ENCODE assay signal across 2 cellular contexts in the genomic region with DNA sequence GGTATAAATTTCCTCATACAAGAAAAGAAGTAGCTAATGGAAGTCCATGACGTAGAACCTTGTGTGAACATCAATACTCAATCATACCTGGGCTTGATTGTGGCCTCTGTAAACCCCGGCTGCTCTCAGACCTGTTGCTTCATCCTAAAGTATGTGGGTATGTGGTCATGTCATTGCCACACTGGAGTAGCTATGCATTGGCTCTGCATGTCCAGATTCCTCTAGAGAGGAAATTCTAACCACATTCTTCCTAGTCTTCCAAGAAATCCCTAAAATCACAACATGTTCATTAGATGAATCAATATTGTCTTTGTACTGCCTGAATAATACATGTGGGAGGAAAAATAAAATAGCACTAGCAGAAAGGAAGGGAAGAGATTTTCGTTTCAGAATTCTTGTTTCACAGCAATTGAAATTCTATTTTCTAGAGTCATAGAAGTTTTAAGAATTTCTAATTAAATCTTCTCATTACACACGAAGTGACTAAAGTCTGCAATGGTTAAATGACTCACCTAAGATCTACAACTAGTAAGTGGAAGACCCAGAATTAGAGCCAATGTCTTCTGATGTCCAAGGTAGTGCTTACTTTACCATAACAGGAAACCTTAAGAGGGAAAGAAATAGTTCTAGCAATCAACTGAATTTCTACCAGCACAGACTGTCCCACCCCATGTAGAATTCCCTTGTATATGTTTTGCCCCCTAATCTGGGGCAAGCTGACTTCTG.
TF ChIP-seq lines count a peak whose summit lies in the region.

No MANE protein-coding gene starts in this region.

TF ChIP-seq in SK-N-SH, 30 proteins besides CTCF, POLR2A, EP300 and RAD21 (continued from another document and continues in another):
- TF ChIP-seq, protein P1, sequence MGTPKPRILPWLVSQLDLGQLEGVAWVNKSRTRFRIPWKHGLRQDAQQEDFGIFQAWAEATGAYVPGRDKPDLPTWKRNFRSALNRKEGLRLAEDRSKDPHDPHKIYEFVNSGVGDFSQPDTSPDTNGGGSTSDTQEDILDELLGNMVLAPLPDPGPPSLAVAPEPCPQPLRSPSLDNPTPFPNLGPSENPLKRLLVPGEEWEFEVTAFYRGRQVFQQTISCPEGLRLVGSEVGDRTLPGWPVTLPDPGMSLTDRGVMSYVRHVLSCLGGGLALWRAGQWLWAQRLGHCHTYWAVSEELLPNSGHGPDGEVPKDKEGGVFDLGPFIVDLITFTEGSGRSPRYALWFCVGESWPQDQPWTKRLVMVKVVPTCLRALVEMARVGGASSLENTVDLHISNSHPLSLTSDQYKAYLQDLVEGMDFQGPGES (IDR thresholded peaks at IDR 0.05; ENCODE audit: low read depth, low read length) = no peak
- TF ChIP-seq NRF1 (IDR thresholded peaks at IDR 0.05; ENCODE audit: low read depth, low read length) (no peak), RFX5 (IDR thresholded peaks at IDR 0.05; ENCODE audit: low read length) (no peak), YY1 (IDR thresholded peaks at IDR 0.05; ENCODE audit: low read depth) (no peak), FOXM1 (IDR thresholded peaks at IDR 0.05; ENCODE audit: low read depth) (no peak), MXI1 (IDR thresholded peaks at IDR 0.05; ENCODE audit: low read depth, low read length) (no peak), TCF12 (IDR thresholded peaks at IDR 0.05) (peak; percentile 31; the same call in 1 of the 2 replicates), GATA2 (CRISPR knock-in tag; IDR thresholded peaks at IDR 0.05) (no peak), PBX3 (IDR thresholded peaks at IDR 0.05) (no peak), TAF1 (IDR thresholded peaks at IDR 0.05; ENCODE audit: borderline replicate concordance, low read depth, low read length) (no peak), USF2 (IDR thresholded peaks at IDR 0.05; ENCODE audit: borderline replicate concordance, low read depth, low read length) (no peak), CHD2 (IDR thresholded peaks at IDR 0.05; ENCODE audit: low read length, partially characterized antibody) (no peak), RXRA (IDR thresholded peaks at IDR 0.05; ENCODE audit: borderline replicate concordance, low read depth) (no peak), ZBTB33 (IDR thresholded peaks at IDR 0.05; ENCODE audit: borderline replicate concordance, low read depth) (no peak), TEAD4 (IDR thresholded peaks at IDR 0.05; ENCODE audit: borderline replicate concordance, insufficient read depth) (0 out of 2 replicates have a peak, but pooled peaks have one; percentile 10), GABPA (IDR thresholded peaks at IDR 0.05; ENCODE audit: low read depth) (no peak), SMC3 (IDR thresholded peaks at IDR 0.05; ENCODE audit: low read depth, low read length) (no peak), POLR2AphosphoS5 (IDR thresholded peaks at IDR 0.05; ENCODE audit: low read depth, low read length) (no peak), FOSL2 (IDR thresholded peaks at IDR 0.05; ENCODE audit: borderline replicate concordance, low read depth) (peak; percentile 2; the same call in 1 of the 2 replicates), NFIC (IDR thresholded peaks at IDR 0.05; ENCODE audit: borderline replicate concordance) (peak; percentile 36), REST (IDR thresholded peaks at IDR 0.05; ENCODE audit: low read depth, low read length) (no peak)

TF ChIP-seq in SK-N-SH treated with all-trans-retinoic acid at 6 μM for 48 hours, 23 proteins besides CTCF, POLR2A, EP300 and RAD21 (continued from another document):
- TF ChIP-seq TSHZ2 (CRISPR knock-in tag; IDR thresholded peaks at IDR 0.05) = no peak
- no peak for TF ChIP-seq SNAI2 (CRISPR knock-in tag; IDR thresholded peaks at IDR 0.05)
- no peak for TF ChIP-seq TOX (CRISPR knock-in tag; IDR thresholded peaks at IDR 0.05; ENCODE audit: borderline replicate concordance)
- TF ChIP-seq CSDC2 (CRISPR knock-in tag; IDR thresholded peaks at IDR 0.05) = no peak
- no peak for TF ChIP-seq ZNF565 (CRISPR knock-in tag; conservative IDR thresholded peaks at IDR 0.05; ENCODE audit: low read depth)
- TF ChIP-seq OSR1 (CRISPR knock-in tag; IDR thresholded peaks at IDR 0.05) = no peak
- TF ChIP-seq RARB (CRISPR knock-in tag; IDR thresholded peaks at IDR 0.05) = no peak
- TF ChIP-seq, protein P2, sequence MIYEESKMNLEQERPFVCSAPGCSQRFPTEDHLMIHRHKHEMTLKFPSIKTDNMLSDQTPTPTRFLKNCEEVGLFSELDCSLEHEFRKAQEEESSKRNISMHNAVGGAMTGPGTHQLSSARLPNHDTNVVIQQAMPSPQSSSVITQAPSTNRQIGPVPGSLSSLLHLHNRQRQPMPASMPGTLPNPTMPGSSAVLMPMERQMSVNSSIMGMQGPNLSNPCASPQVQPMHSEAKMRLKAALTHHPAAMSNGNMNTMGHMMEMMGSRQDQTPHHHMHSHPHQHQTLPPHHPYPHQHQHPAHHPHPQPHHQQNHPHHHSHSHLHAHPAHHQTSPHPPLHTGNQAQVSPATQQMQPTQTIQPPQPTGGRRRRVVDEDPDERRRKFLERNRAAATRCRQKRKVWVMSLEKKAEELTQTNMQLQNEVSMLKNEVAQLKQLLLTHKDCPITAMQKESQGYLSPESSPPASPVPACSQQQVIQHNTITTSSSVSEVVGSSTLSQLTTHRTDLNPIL (CRISPR knock-in tag; IDR thresholded peaks at IDR 0.05; ENCODE audit: low read depth) = no peak
- no peak for TF ChIP-seq PPARA (CRISPR knock-in tag; IDR thresholded peaks at IDR 0.05; ENCODE audit: borderline replicate concordance)
- TF ChIP-seq ZNF70 (CRISPR knock-in tag; IDR thresholded peaks at IDR 0.05) = no peak
- no peak for TF ChIP-seq ZC3H10 (CRISPR knock-in tag; IDR thresholded peaks at IDR 0.05)
- TF ChIP-seq ISL1 (CRISPR knock-in tag; IDR thresholded peaks at IDR 0.05) = no peak
- TF ChIP-seq TCF4 (CRISPR knock-in tag; IDR thresholded peaks at IDR 0.05; ENCODE audit: borderline replicate concordance) = no peak
TF ChIP-seq in SK-N-SH treated with all-trans-retinoic acid at 6 μM for 48 hours: peak in this region for 0.
